ENCODE assay signal across 8 cellular contexts in the genomic region with DNA sequence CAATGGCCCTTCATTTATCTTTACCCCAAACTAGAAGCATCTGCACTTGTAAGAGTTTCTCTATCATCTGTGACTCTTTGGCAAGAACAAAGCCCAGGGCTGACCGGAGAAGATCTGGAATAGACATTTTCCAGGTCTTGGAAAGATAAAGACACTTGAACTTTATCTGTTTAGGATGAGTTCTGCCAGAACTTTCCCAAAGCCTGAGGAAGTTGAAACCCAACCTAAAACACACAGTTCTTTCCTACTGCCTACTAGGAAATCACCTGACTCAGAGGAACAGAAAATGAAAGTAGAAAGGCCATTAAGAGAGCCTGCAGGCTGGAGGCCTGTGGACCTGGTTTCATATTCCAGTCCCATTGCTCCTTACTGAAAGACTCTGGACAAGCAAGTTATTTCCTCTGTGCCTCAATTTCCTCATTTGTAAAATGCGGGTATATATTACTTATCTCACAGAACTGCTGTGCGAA.
A peak's percentile ranks its signal among the peaks of the same experiment; 100 is the strongest.
DNase-seq lines count a peak whose midpoint lies in the region; ATAC-seq, FAIRE-seq and TF ChIP-seq lines count a peak whose summit lies in the region.

No MANE protein-coding gene starts in this region.

- DNase-seq in DMS153 (lab: John Stamatoyannopoulos, UW) (peak; percentile 53), RCC 7860 (ENCODE audit: low spot score) (peak; percentile 13), left kidney (ENCODE audit: low read depth, low spot score) (peak; percentile 62), stromal cell of bone marrow (ENCODE audit: low read depth) (peak; percentile 54)
- peak; percentile 54 for DNase-seq in central memory CD4-positive, alpha-beta T cell
- DNase-seq in activated CD8-positive, alpha-beta memory T cell treated with anti-CD3 and anti-CD28 coated beads for 24 hours: no peak

- TF ChIP-seq POLR2A in GM19193 (IDR thresholded peaks at IDR 0.05; ENCODE audit: extremely low read depth, insufficient read depth, insufficient read length): peak; percentile 45

- no peak for FAIRE-seq in RCC 7860 (lab: Jason Lieb, UNC)

- ATAC-seq in HG03175 (IDR thresholded peaks at IDR 0.05; ENCODE audit: unreplicated experiment): peak; percentile 64
